In genomic region chr3:128438488-128439072, GRCh38 we compare ENCODE assay signal across 11 cellular contexts. TPM values are rescaled to one million over a fixed set of nuclear protein-coding genes. Genes with fewer than 3 reads are reported as not detected.
DNase-seq lines count a peak whose midpoint lies in the region; ATAC-seq and TF ChIP-seq lines count a peak whose summit lies in the region.
"Had no signal": no experiment of that assay in that cellular context is flagged by ENCODE, and none has a peak within 500 bp of the region (broad histone marks: within the 10 kb centered on the region; RNA-seq: fewer than 3 reads in every experiment).

No MANE protein-coding gene starts in this region.

- H3K27ac Mint-ChIP-seq in stimulated activated memory B cell treated with anti-CD40 and anti-IgM and Interleukin-4, amounts not matched to agents 10 μg/mL and 1 μg/mL and 100 μg/mL, for 72 hours: no peak overlapping the region

- DNase-seq in AML-193 (lab: John Stamatoyannopoulos, UW) (peak; percentile 32 to 35), GM20000 (ENCODE audit: low spot score) (no peak), foreskin keratinocyte (no peak), occipital lobe (lab: John Stamatoyannopoulos, UW) (no peak)
- DNase-seq: NCI-H2107 had no signal

- peak; percentile 24 for TF ChIP-seq CTCF in GM20000 (IDR thresholded peaks at IDR 0.05; ENCODE audit: extremely low read depth, missing control alignments)
- TF ChIP-seq CTCF in foreskin keratinocyte (conservative IDR thresholded peaks at IDR 0.05): peak; percentile 53

- no peaks in the 10 kb centered on the region for H3K36me3 Mint-ChIP-seq in stimulated activated memory B cell treated with anti-CD40 and anti-IgM and Interleukin-4, amounts not matched to agents 10 μg/mL and 1 μg/mL and 100 μg/mL, for 72 hours

- H3K27me3 ChIP-seq in foreskin keratinocyte: peaks cover 45% of the 10 kb centered on the region

- H3K4me3 Mint-ChIP-seq in stimulated activated memory B cell treated with anti-CD40 and anti-IgM and Interleukin-4, amounts not matched to agents 10 μg/mL and 1 μg/mL and 100 μg/mL, for 72 hours: no peak overlapping the region

- H3K4me1 Mint-ChIP-seq in stimulated activated memory B cell treated with anti-CD40 and anti-IgM and Interleukin-4, amounts not matched to agents 10 μg/mL and 1 μg/mL and 100 μg/mL, for 72 hours: no peaks in the 10 kb centered on the region

- H3K9me3 Mint-ChIP-seq in stimulated activated memory B cell treated with anti-CD40 and anti-IgM and Interleukin-4, amounts not matched to agents 10 μg/mL and 1 μg/mL and 100 μg/mL, for 72 hours: peaks cover 3% of the 10 kb centered on the region

- H3K4me1 ChIP-seq in foreskin keratinocyte: no peaks in the 10 kb centered on the region

- peaks cover 29% of the 10 kb centered on the region for H3K27me3 Mint-ChIP-seq in stimulated activated memory B cell treated with anti-CD40 and anti-IgM and Interleukin-4, amounts not matched to agents 10 μg/mL and 1 μg/mL and 100 μg/mL, for 72 hours

- H3K27ac ChIP-seq in foreskin keratinocyte: no peak overlapping the region
- H3K27ac ChIP-seq: neutrophil had no signal

- ATAC-seq in SK-N-SH treated with all-trans-retinoic acid at 6 μM for 48 hours (peak; percentile 31; the same call in 1 of the 3 replicates), foreskin keratinocyte (no peak), GM19397 (IDR thresholded peaks at IDR 0.05; ENCODE audit: unreplicated experiment) (no peak), GM18861 (IDR thresholded peaks at IDR 0.05; ENCODE audit: unreplicated experiment) (no peak)
- no peak for ATAC-seq in stimulated activated memory B cell treated with anti-CD40 and anti-IgM and Interleukin-4, amounts not matched to agents 10 μg/mL and 1 μg/mL and 100 μg/mL, for 72 hours

TF ChIP-seq in SK-N-SH treated with all-trans-retinoic acid at 6 μM for 48 hours, 23 proteins besides CTCF, POLR2A, EP300 and RAD21:
- TF ChIP-seq ZFP30 (CRISPR knock-in tag; IDR thresholded peaks at IDR 0.05): no peak
- no peak for TF ChIP-seq ZNF70 (CRISPR knock-in tag; IDR thresholded peaks at IDR 0.05)
- no peak for TF ChIP-seq SNAI2 (CRISPR knock-in tag; IDR thresholded peaks at IDR 0.05)
- TF ChIP-seq BACH2 (CRISPR knock-in tag; IDR thresholded peaks at IDR 0.05; ENCODE audit: borderline replicate concordance): no peak
- no peak for TF ChIP-seq ZNF565 (CRISPR knock-in tag; conservative IDR thresholded peaks at IDR 0.05; ENCODE audit: low read depth)
- no peak for TF ChIP-seq TSHZ2 (CRISPR knock-in tag; IDR thresholded peaks at IDR 0.05)
- TF ChIP-seq TOX (CRISPR knock-in tag; IDR thresholded peaks at IDR 0.05; ENCODE audit: borderline replicate concordance): no peak
- TF ChIP-seq ESRRG (CRISPR knock-in tag; IDR thresholded peaks at IDR 0.05): no peak
- no peak for TF ChIP-seq ZFP3 (CRISPR knock-in tag; IDR thresholded peaks at IDR 0.05)

RNA-seq across cellular contexts. Expression of gene DNAJB8, which starts 28.1 kb away (rescaled TPM):
- total RNA-seq in foreskin keratinocyte: not detected in 2 replicates
- polyA plus RNA-seq in foreskin keratinocyte: not detected in 2 replicates
- total RNA-seq in occipital lobe: not detected
- total RNA-seq: T-helper 1 cell treated with Interleukin-12 subunit alpha and Interleukin-12 subunit beta and Interleukin-4 antibody, amounts not matched to agents 30 ng/mL and 1 ng/mL, for 36 hours had no signal

RNA-seq across cellular contexts. Expression of gene GATA2, which starts 54.4 kb away (rescaled TPM):
- not detected in 2 replicates for total RNA-seq in foreskin keratinocyte
- polyA plus RNA-seq in foreskin keratinocyte: not detected in 2 replicates
- total RNA-seq in occipital lobe: 0.31 TPM

Comparison
In these comparisons a context has a peak if more than half of its experiments do, and no peak if none do; other contexts are left out.
1. DNase-seq: peak in AML-193 (2 of 2); none in GM20000 (single experiment), foreskin keratinocyte (0 of 2) and occipital lobe (single experiment).